Comparison of ENCODE assay signal across 8 cellular contexts in genomic region chr16:46743232-46743719, GRCh38. TPM values are rescaled to one million over a fixed set of nuclear protein-coding genes. Genes with fewer than 3 reads are reported as not detected.
DNase-seq lines count a peak whose midpoint lies in the region; ATAC-seq and TF ChIP-seq lines count a peak whose summit lies in the region.

No MANE protein-coding gene starts in this region.

- ATAC-seq in activated CD4-positive, alpha-beta T cell treated with anti-CD3 and anti-CD28 coated beads for 36 hours = peak; percentile 57

- peak overlapping the region; percentile 67 for H3K4me2 ChIP-seq in Karpas-422 (ENCODE audit: low read depth, low read length, poor library complexity, severe bottlenecking)
- no peak overlapping the region for H3K4me2 ChIP-seq in PC-9

- intact Hi-C loops in activated CD4-positive, alpha-beta T cell treated with anti-CD3 and anti-CD28 coated beads for 36 hours (cut with DNase I, micrococcal nuclease) = no loop called here
- intact Hi-C loops in PC-9 (cut with micrococcal nuclease; ENCODE audit: unreplicated experiment) = no loop called here

- peaks cover 18% of the 10 kb centered on the region for H3K4me1 ChIP-seq in Karpas-422 (ENCODE audit: low read length)
- H3K4me1 ChIP-seq in PC-9 (replicated peaks; ENCODE audit: insufficient read depth) = no peaks in the 10 kb centered on the region

- H2AFZ ChIP-seq in Karpas-422 (ENCODE audit: low read length) (peak overlapping the region; percentile 76), PC-9 (no peak overlapping the region)

- H4K20me1 ChIP-seq in Karpas-422 (ENCODE audit: insufficient read depth, low read depth, low read length) (no peaks in the 10 kb centered on the region), PC-9 (ENCODE audit: insufficient read depth) (no peaks in the 10 kb centered on the region)

- peak overlapping the region; percentile 55 for H3K9ac ChIP-seq in Karpas-422 (ENCODE audit: low read length)

- H3K27ac ChIP-seq in Karpas-422 (ENCODE audit: low read length) (peak overlapping the region; percentile 53), PC-9 (no peak overlapping the region)

- no peaks in the 10 kb centered on the region for H3K27me3 Mint-ChIP-seq in activated CD4-positive, alpha-beta T cell treated with anti-CD3 and anti-CD28 coated beads for 36 hours

- TF ChIP-seq CTCF in cardiac fibroblast (IDR thresholded peaks at IDR 0.05; ENCODE audit: low read depth, low read length) (no peak), PC-9 (conservative IDR thresholded peaks at IDR 0.05) (no peak)

- H3K4me3 Mint-ChIP-seq in activated CD4-positive, alpha-beta T cell treated with anti-CD3 and anti-CD28 coated beads for 36 hours = peak overlapping the region; percentile 8

- no peaks in the 10 kb centered on the region for H3K9me3 Mint-ChIP-seq in activated CD4-positive, alpha-beta T cell treated with anti-CD3 and anti-CD28 coated beads for 36 hours (ENCODE audit: low read depth)

- H3K36me3 Mint-ChIP-seq in activated CD4-positive, alpha-beta T cell treated with anti-CD3 and anti-CD28 coated beads for 36 hours (ENCODE audit: low read depth) = no peaks in the 10 kb centered on the region

- H3K4me3 ChIP-seq in Karpas-422 (ENCODE audit: low read length) = peak overlapping the region; percentile 7; the same call in 1 of the 2 replicates
- no peak overlapping the region for H3K4me3 ChIP-seq in cardiac fibroblast (replicated peaks in 1 of 2; ENCODE audit: low read depth in 2 of 2, low read length in 2 of 2)
- H3K4me3 ChIP-seq in PC-9 = no peak overlapping the region

- no peaks in the 10 kb centered on the region for H3K79me2 ChIP-seq in Karpas-422 (ENCODE audit: low read length)
- no peaks in the 10 kb centered on the region for H3K79me2 ChIP-seq in PC-9 (ENCODE audit: low read depth)

- no peaks in the 10 kb centered on the region for H3K27me3 ChIP-seq in Karpas-422 (ENCODE audit: low read length)
- H3K27me3 ChIP-seq in PC-9 (ENCODE audit: insufficient read depth, low read depth) = no peaks in the 10 kb centered on the region

- H3K9me2 ChIP-seq in Karpas-422 (replicated peaks; ENCODE audit: insufficient read depth, low read length) (no peaks in the 10 kb centered on the region), PC-9 (ENCODE audit: insufficient read depth) (no peaks in the 10 kb centered on the region)

- H3F3A ChIP-seq in PC-9 (ENCODE audit: insufficient read depth, low read depth) = no peaks in the 10 kb centered on the region

- CTCF ChIA-PET in activated CD4-positive, alpha-beta T cell treated with anti-CD3 and anti-CD28 coated beads for 36 hours (lab: Charles Lee) = interaction anchor here (0.6 to 0.8 kb wide), 3 partner anchors 16 to 174 kb away, joined by 3 to 4 read pairs (median 3); no protein-coding TSS in a partner anchor
- CTCF ChIA-PET in PC-9 (lab: Charles Lee) = no interaction called here

- H3K9me3 ChIP-seq in Karpas-422 (ENCODE audit: low read length) (no peaks in the 10 kb centered on the region), PC-9 (ENCODE audit: insufficient read depth, low read depth) (no peaks in the 10 kb centered on the region)

- peaks cover 5% of the 10 kb centered on the region for H3K4me1 Mint-ChIP-seq in activated CD4-positive, alpha-beta T cell treated with anti-CD3 and anti-CD28 coated beads for 36 hours

- no TSS peak for BruUV-seq in PC-9 (replicated peaks; lab: Mats Ljungman, UMichigan)

- DNase-seq in activated CD4-positive, alpha-beta T cell treated with anti-CD3 and anti-CD28 coated beads for 36 hours = peak; percentile 34
- no peak for DNase-seq in activated CD4-positive, alpha-beta T cell treated with anti-CD3 and anti-CD28 coated beads, Interleukin-2, amount 50 U/mL, for 4 hours
- DNase-seq in Karpas-422 = peak; percentile 72
- peak; percentile 63 to 82 for DNase-seq in cardiac fibroblast (ENCODE audit: low read depth in 2 of 2)
- peak; percentile 72 for DNase-seq in mesenteric fat pad (ENCODE audit: low spot score)
- no peak for DNase-seq in PC-9
- no peak for DNase-seq in foreskin melanocyte
- DNase-seq in T1000 (lab: John Stamatoyannopoulos, UW) = no peak

- H3K27ac Mint-ChIP-seq in activated CD4-positive, alpha-beta T cell treated with anti-CD3 and anti-CD28 coated beads for 36 hours = no peak overlapping the region

- POLR2A ChIA-PET in activated CD4-positive, alpha-beta T cell treated with anti-CD3 and anti-CD28 coated beads for 36 hours (lab: Charles Lee) = interaction anchor here (0.7 to 0.8 kb wide), 2 partner anchors 27 to 126 kb away, joined by 3 read pairs; no protein-coding TSS in a partner anchor
- POLR2A ChIA-PET in PC-9 (lab: Charles Lee; ENCODE audit: unreplicated experiment) = no interaction called here

- H3K36me3 ChIP-seq in Karpas-422 (ENCODE audit: insufficient read depth, low read length) (no peaks in the 10 kb centered on the region), PC-9 (ENCODE audit: low read depth) (no peaks in the 10 kb centered on the region)

RNA-seq across cellular contexts. Expression of gene MYLK3, which starts 4.9 kb away (rescaled TPM):
- under 1 TPM; 0.05 to 0.27 TPM for total RNA-seq in activated CD4-positive, alpha-beta T cell treated with anti-CD3 and anti-CD28 coated beads for 36 hours
- 0.72 and 1.3 TPM in 2 replicates for total RNA-seq in Karpas-422 (2014; rRNA removed; shearing (Covaris generic); ENCODE audit: low replicate concordance)
- 0.58 TPM for total RNA-seq in mesenteric fat pad
- 0.28 and 0.68 TPM in 2 replicates for total RNA-seq in PC-9 (2021)

RNA-seq across cellular contexts. Expression of gene ORC6, which starts 53.8 kb away (rescaled TPM):
- total RNA-seq in activated CD4-positive, alpha-beta T cell treated with anti-CD3 and anti-CD28 coated beads for 36 hours = 10 to 100 TPM; 30.3 to 43.4 TPM
- total RNA-seq in Karpas-422 (2014; rRNA removed; shearing (Covaris generic); ENCODE audit: low replicate concordance) = 24.4 and 38.0 TPM in 2 replicates
- total RNA-seq in mesenteric fat pad (1.1 TPM), PC-9 (2021) (27.4 and 36.0 TPM in 2 replicates)

RNA-seq across cellular contexts. Expression of gene VPS35, which starts 54.3 kb away (rescaled TPM):
- 10 to 100 TPM; 60.0 to 98.4 TPM for total RNA-seq in activated CD4-positive, alpha-beta T cell treated with anti-CD3 and anti-CD28 coated beads for 36 hours
- 47.5 and 91.1 TPM in 2 replicates for total RNA-seq in Karpas-422 (2014; rRNA removed; shearing (Covaris generic); ENCODE audit: low replicate concordance)
- total RNA-seq in mesenteric fat pad (104 TPM), PC-9 (2021) (94.9 and 98.4 TPM in 2 replicates)

Comparison
In these comparisons a context has a peak if more than half of its experiments do, and no peak if none do; other contexts are left out.
1. DNase-seq: peak in activated CD4-positive, alpha-beta T cell treated with anti-CD3 and anti-CD28 coated beads for 36 hours (single experiment), Karpas-422 (single experiment), cardiac fibroblast (2 of 2) and mesenteric fat pad (single experiment); none in activated CD4-positive, alpha-beta T cell treated with anti-CD3 and anti-CD28 coated beads, Interleukin-2, amount 50 U/mL, for 4 hours (0 of 2), PC-9 (0 of 2), foreskin melanocyte (single experiment) and T1000 (single experiment).
2. RNA of gene ORC6, which starts 53.8 kb away (total RNA-seq): 30.3 to 43.4 TPM in activated CD4-positive, alpha-beta T cell treated with anti-CD3 and anti-CD28 coated beads for 36 hours, 24.4 to 38.0 TPM in Karpas-422 and 27.4 to 36.0 TPM in PC-9; 1.1 TPM in mesenteric fat pad (single experiment); every median in the first group is over 10 times any median in the second.